ENCODE assay signal across 1 cellular context in genomic region chr15:82051664-82052063, GRCh38.
TF ChIP-seq lines count a peak whose summit lies in the region.

No MANE protein-coding gene starts in this region.

TF ChIP-seq in K562, 482 proteins besides CTCF, POLR2A, EP300 and RAD21 (continued from another document and continues in another):
- TF ChIP-seq RERE (CRISPR knock-in tag; IDR thresholded peaks at IDR 0.05; ENCODE audit: borderline replicate concordance), result no peak
- TF ChIP-seq NFIX (CRISPR knock-in tag; IDR thresholded peaks at IDR 0.05; ENCODE audit: low read depth), result no peak
- no peak for TF ChIP-seq ATF3 (IDR thresholded peaks at IDR 0.05)
- no peak for TF ChIP-seq ATF3 (CRISPR knock-in tag; conservative IDR thresholded peaks at IDR 0.05)
- no peak for TF ChIP-seq RBM39 (optimal IDR thresholded peaks at IDR 0.05; ENCODE audit: low read depth, low read length)
- TF ChIP-seq RBM17 (IDR thresholded peaks at IDR 0.05; ENCODE audit: borderline replicate concordance, low read depth, low read length), result no peak
- TF ChIP-seq ZNF407 (IDR thresholded peaks at IDR 0.05; ENCODE audit: low read depth), result no peak
- no peak for TF ChIP-seq BCL6 (CRISPR knock-in tag; IDR thresholded peaks at IDR 0.05)
- no peak for TF ChIP-seq ZNF707 (CRISPR knock-in tag; conservative IDR thresholded peaks at IDR 0.05)
- no peak for TF ChIP-seq NCOA2 (IDR thresholded peaks at IDR 0.05; ENCODE audit: partially characterized antibody in 2 of 2)
- no peak for TF ChIP-seq U2AF1 (optimal IDR thresholded peaks at IDR 0.05; ENCODE audit: low read depth, low read length)
- 0 out of 4 replicates have a peak, but pooled peaks of 1 of the 2 experiments have one; percentile 21 for TF ChIP-seq KDM1A (IDR thresholded peaks at IDR 0.05)
- TF ChIP-seq TCF3 (CRISPR knock-in tag; IDR thresholded peaks at IDR 0.05), result no peak
- TF ChIP-seq C11orf30 (IDR thresholded peaks at IDR 0.05; ENCODE audit: low read depth), result no peak
- no peak for TF ChIP-seq XRCC5 (IDR thresholded peaks at IDR 0.05; ENCODE audit: low read depth, low read length)
- TF ChIP-seq ZNF124 (CRISPR knock-in tag; IDR thresholded peaks at IDR 0.05), result no peak
- no peak for TF ChIP-seq ZNF609 (CRISPR knock-in tag; IDR thresholded peaks at IDR 0.05; ENCODE audit: borderline replicate concordance)
- 0 out of 2 replicates have a peak, but pooled peaks have one; percentile 7 for TF ChIP-seq JUND (IDR thresholded peaks at IDR 0.05; ENCODE audit: borderline replicate concordance, low read depth, low read length)
- TF ChIP-seq JUND (tag; IDR thresholded peaks at IDR 0.05; ENCODE audit: borderline replicate concordance, low read depth, low read length), result no peak
- TF ChIP-seq CBX2 (IDR thresholded peaks at IDR 0.05; ENCODE audit: insufficient read depth, low read length, poor library complexity, severe bottlenecking), result no peak
- no peak for TF ChIP-seq MXD1 (CRISPR knock-in tag; IDR thresholded peaks at IDR 0.05; ENCODE audit: borderline replicate concordance, poor library complexity, severe bottlenecking)
- TF ChIP-seq EP400 (IDR thresholded peaks at IDR 0.05), result no peak
- peak; percentile 76 for TF ChIP-seq NFIC (IDR thresholded peaks at IDR 0.05)
- TF ChIP-seq KDM4B (IDR thresholded peaks at IDR 0.05; ENCODE audit: borderline replicate concordance in 2 of 2, low read depth in 1 of 2), result no peak
- no peak for TF ChIP-seq ZNF133 (CRISPR knock-in tag; IDR thresholded peaks at IDR 0.05)
- no peak for TF ChIP-seq SRSF1 (IDR thresholded peaks at IDR 0.05; ENCODE audit: low read depth, low read length)
- no peak for TF ChIP-seq TCF7L2 (IDR thresholded peaks at IDR 0.05; ENCODE audit: low read depth, low read length)
- no peak for TF ChIP-seq PPARD (CRISPR knock-in tag; IDR thresholded peaks at IDR 0.05)
- no peak for TF ChIP-seq KDM2B (CRISPR knock-in tag; IDR thresholded peaks at IDR 0.05)
- TF ChIP-seq GATAD2B (IDR thresholded peaks at IDR 0.05; ENCODE audit: borderline replicate concordance), result no peak
- no peak for TF ChIP-seq NCOA1 (IDR thresholded peaks at IDR 0.05; ENCODE audit: low read depth)
- no peak for TF ChIP-seq EHMT2 (IDR thresholded peaks at IDR 0.05)
- TF ChIP-seq ZNF280B (CRISPR knock-in tag; IDR thresholded peaks at IDR 0.05), result no peak
- no peak for TF ChIP-seq E4F1 (CRISPR knock-in tag; IDR thresholded peaks at IDR 0.05; ENCODE audit: borderline replicate concordance)
